Comparison of ENCODE assay signal across 11 cellular contexts in genomic region chr1:110944806-110945205, GRCh38.
"Had no signal": no experiment of that assay in that cellular context is flagged by ENCODE, and none has a peak within 500 bp of the region (broad histone marks: within the 10 kb centered on the region; RNA-seq: fewer than 3 reads in every experiment).

No MANE protein-coding gene starts in this region.

- H3K4me1 ChIP-seq: HAP-1 had no signal

- H3K9ac ChIP-seq: GM23248 had no signal

- H3K4me3 ChIP-seq: GM23248, GM23338, HAP-1 had no signal

- H3K27ac ChIP-seq: GM23248 had no signal

- DNase-seq: GM23248, GOT3, H7, H9, HCEC 1CT, HFFc6 had no signal

- FAIRE-seq: H1, H54 had no signal

- H3K9me3 ChIP-seq: HAP-1 had no signal

- ATAC-seq: GM23338, HCT116 had no signal

- H2AFZ ChIP-seq: GM23248, GM23338 had no signal

- H3K4me2 ChIP-seq: GM23338 had no signal
